In genomic region chr14:102776761-102777710, GRCh38 we compare ENCODE assay signal across 8 cellular contexts. TPM values are rescaled to one million over a fixed set of nuclear protein-coding genes. Genes with fewer than 3 reads are reported as not detected.
DNase-seq lines count a peak whose midpoint lies in the region; ATAC-seq and TF ChIP-seq lines count a peak whose summit lies in the region.

Gene TRAF3, plus strand, starts transcription at chr14:102777449. Its CDS starts 92,753 bp downstream, at chr14:102870202.

- peak within 1 kb of the TSS; percentile 92 for H3K27ac Mint-ChIP-seq in activated T-helper 17 cell treated with anti-CD3 and anti-CD28 coated beads, Interleukin-2, amount 50 U/mL, for 72 hours
- peak within 1 kb of the TSS; percentile 80 to 94 for H3K27ac Mint-ChIP-seq in natural killer cell treated with Interleukin-12 subunit alpha and Interleukin-12 subunit beta and Interleukin-15 and Interleukin-18, amount 100 ng/mL, for 72 hours

- no peaks in the 10 kb centered on the region for H3K27me3 Mint-ChIP-seq in activated T-helper 17 cell treated with anti-CD3 and anti-CD28 coated beads, Interleukin-2, amount 50 U/mL, for 72 hours
- H3K27me3 Mint-ChIP-seq in natural killer cell treated with Interleukin-12 subunit alpha and Interleukin-12 subunit beta and Interleukin-15 and Interleukin-18, amount 100 ng/mL, for 72 hours = no peaks in the 10 kb centered on the region

- TF ChIP-seq CTCF in fibroblast of lung (conservative IDR thresholded peaks at IDR 0.05 in 1 of 2, IDR thresholded peaks at IDR 0.05 in 1 of 2; ENCODE audit: low read depth in 1 of 2, low read length in 2 of 2) = no peak

- H3K9me3 Mint-ChIP-seq in activated T-helper 17 cell treated with anti-CD3 and anti-CD28 coated beads, Interleukin-2, amount 50 U/mL, for 72 hours = no peaks in the 10 kb centered on the region
- no peaks in the 10 kb centered on the region for H3K9me3 Mint-ChIP-seq in natural killer cell treated with Interleukin-12 subunit alpha and Interleukin-12 subunit beta and Interleukin-15 and Interleukin-18, amount 100 ng/mL, for 72 hours

- peak; percentile 41 for DNase-seq in SIG-M5 treated with dmso at 0.1 percent for 504 hours (lab: John Stamatoyannopoulos, UW; ENCODE audit: unreplicated experiment)
- no peak for DNase-seq in SIG-M5 (lab: John Stamatoyannopoulos, UW)
- peak; percentile 45 to 66 for DNase-seq in fibroblast of lung (ENCODE audit: low read depth in 2 of 2)
- peak; percentile 93 for DNase-seq in natural killer cell treated with Interleukin-12 subunit alpha and Interleukin-12 subunit beta and Interleukin-15 and Interleukin-18, amount 100 ng/mL, for 72 hours (ENCODE audit: low spot score)
- DNase-seq in stimulated activated naive CD4-positive, alpha-beta T cell treated with Interleukin-2 at 50 U/mL for 16 hours (lab: John Stamatoyannopoulos, UW) = peak; percentile 79

- H3K27me3 ChIP-seq in fibroblast of lung (ENCODE audit: control insufficient read depth, insufficient read depth, low read length) = no peaks in the 10 kb centered on the region

- peak within 1 kb of the TSS; percentile 85 for H3K9ac ChIP-seq in fibroblast of lung (ENCODE audit: insufficient read depth, low read length)

- H3K4me2 ChIP-seq in fibroblast of lung (ENCODE audit: extremely low read depth, insufficient read depth, low read length) = peak within 1 kb of the TSS; percentile 74

- peak within 1 kb of the TSS; percentile 90 for H3K4me3 Mint-ChIP-seq in activated T-helper 17 cell treated with anti-CD3 and anti-CD28 coated beads, Interleukin-2, amount 50 U/mL, for 72 hours
- peak within 1 kb of the TSS; percentile 92 for H3K4me3 Mint-ChIP-seq in natural killer cell treated with Interleukin-12 subunit alpha and Interleukin-12 subunit beta and Interleukin-15 and Interleukin-18, amount 100 ng/mL, for 72 hours

- H3K9me3 ChIP-seq in fibroblast of lung (ENCODE audit: control insufficient read depth, insufficient read depth, low read depth, low read length) = no peaks in the 10 kb centered on the region

- H3K4me1 Mint-ChIP-seq in activated T-helper 17 cell treated with anti-CD3 and anti-CD28 coated beads, Interleukin-2, amount 50 U/mL, for 72 hours = peaks cover 33% of the 10 kb centered on the region
- H3K4me1 Mint-ChIP-seq in natural killer cell treated with Interleukin-12 subunit alpha and Interleukin-12 subunit beta and Interleukin-15 and Interleukin-18, amount 100 ng/mL, for 72 hours (ENCODE audit: low read depth in 2 of 2) = peaks cover 31 to 42% of the 10 kb centered on the region in 2 donors

- peaks cover 27% of the 10 kb centered on the region for H3K79me2 ChIP-seq in fibroblast of lung (ENCODE audit: control insufficient read depth, insufficient read depth, low read length)

- no peaks in the 10 kb centered on the region for H4K20me1 ChIP-seq in fibroblast of lung (ENCODE audit: control insufficient read depth, extremely low read depth, insufficient read depth, low read length)

- H3K27ac ChIP-seq in fibroblast of lung (ENCODE audit: insufficient read depth, low read length) = peak within 1 kb of the TSS; percentile 43

- peak within 1 kb of the TSS; percentile 59 for H2AFZ ChIP-seq in fibroblast of lung (ENCODE audit: low read length)

- ATAC-seq in HG03039 (IDR thresholded peaks at IDR 0.05; ENCODE audit: unreplicated experiment) = peak; percentile 49
- peak; percentile 65 for ATAC-seq in activated T-helper 17 cell treated with anti-CD3 and anti-CD28 coated beads, Interleukin-2, amount 50 U/mL, for 72 hours (replicated peaks)
- peak; percentile 91 to 92 for ATAC-seq in natural killer cell treated with Interleukin-12 subunit alpha and Interleukin-12 subunit beta and Interleukin-15 and Interleukin-18, amount 100 ng/mL, for 72 hours

- peak within 1 kb of the TSS; percentile 57 to 92 (median 67) for H3K4me3 ChIP-seq in fibroblast of lung (replicated peaks in 1 of 4; ENCODE audit: control extremely low read depth in 1 of 4, insufficient read depth in 1 of 4, low read depth in 3 of 4, low read length in 4 of 4)

- peaks cover 3% of the 10 kb centered on the region for H3K4me1 ChIP-seq in fibroblast of lung (ENCODE audit: control insufficient read depth, extremely low read depth, insufficient read depth, low read length)

- H3K36me3 ChIP-seq in fibroblast of lung (ENCODE audit: control insufficient read depth, insufficient read depth, low read length) = no peaks in the 10 kb centered on the region

- peaks cover 48% of the 10 kb centered on the region for H3K36me3 Mint-ChIP-seq in activated T-helper 17 cell treated with anti-CD3 and anti-CD28 coated beads, Interleukin-2, amount 50 U/mL, for 72 hours (ENCODE audit: low read depth)
- H3K36me3 Mint-ChIP-seq in natural killer cell treated with Interleukin-12 subunit alpha and Interleukin-12 subunit beta and Interleukin-15 and Interleukin-18, amount 100 ng/mL, for 72 hours = peaks cover 16% of the 10 kb centered on the region

TF ChIP-seq in PFSK-1, 5 proteins besides CTCF, POLR2A, EP300 and RAD21:
- TF ChIP-seq FOXP2 (optimal IDR thresholded peaks at IDR 0.05; ENCODE audit: borderline replicate concordance, extremely low read depth, extremely low read length, insufficient read depth) (peak; percentile 1), POLR2AphosphoS5 (IDR thresholded peaks at IDR 0.05; ENCODE audit: low read depth, low read length) (no peak)

RNA-seq across cellular contexts. Expression of gene TRAF3, which starts in this region (rescaled TPM):
- polyA plus RNA-seq in PFSK-1 (2012; ENCODE audit: insufficient read length, low read depth) = 18.1 TPM
- total RNA-seq in activated T-helper 17 cell treated with anti-CD3 and anti-CD28 coated beads, Interleukin-2, amount 50 U/mL, for 72 hours = 100 to 1,000 TPM in 1 of 2 donors, 10 to 100 TPM in 1; 61.7 to 133 TPM
- total RNA-seq in fibroblast of lung = 14.4 and 16.2 TPM in 2 replicates
- polyA plus RNA-seq in fibroblast of lung = 12.1 and 14.1 TPM in 2 replicates
- 10.0 TPM in 2 replicates for polyA plus RNA-seq in fibroblast of lung (2012)
- polyA minus RNA-seq in fibroblast of lung (ENCODE audit: low replicate concordance) = 31.5 TPM in 2 replicates
- total RNA-seq in natural killer cell treated with Interleukin-12 subunit alpha and Interleukin-12 subunit beta and Interleukin-15 and Interleukin-18, amount 100 ng/mL, for 72 hours = 10 to 100 TPM; 37.6 to 84.6 TPM
